ENCODE assay signal across 1 cellular context in the genomic region with DNA sequence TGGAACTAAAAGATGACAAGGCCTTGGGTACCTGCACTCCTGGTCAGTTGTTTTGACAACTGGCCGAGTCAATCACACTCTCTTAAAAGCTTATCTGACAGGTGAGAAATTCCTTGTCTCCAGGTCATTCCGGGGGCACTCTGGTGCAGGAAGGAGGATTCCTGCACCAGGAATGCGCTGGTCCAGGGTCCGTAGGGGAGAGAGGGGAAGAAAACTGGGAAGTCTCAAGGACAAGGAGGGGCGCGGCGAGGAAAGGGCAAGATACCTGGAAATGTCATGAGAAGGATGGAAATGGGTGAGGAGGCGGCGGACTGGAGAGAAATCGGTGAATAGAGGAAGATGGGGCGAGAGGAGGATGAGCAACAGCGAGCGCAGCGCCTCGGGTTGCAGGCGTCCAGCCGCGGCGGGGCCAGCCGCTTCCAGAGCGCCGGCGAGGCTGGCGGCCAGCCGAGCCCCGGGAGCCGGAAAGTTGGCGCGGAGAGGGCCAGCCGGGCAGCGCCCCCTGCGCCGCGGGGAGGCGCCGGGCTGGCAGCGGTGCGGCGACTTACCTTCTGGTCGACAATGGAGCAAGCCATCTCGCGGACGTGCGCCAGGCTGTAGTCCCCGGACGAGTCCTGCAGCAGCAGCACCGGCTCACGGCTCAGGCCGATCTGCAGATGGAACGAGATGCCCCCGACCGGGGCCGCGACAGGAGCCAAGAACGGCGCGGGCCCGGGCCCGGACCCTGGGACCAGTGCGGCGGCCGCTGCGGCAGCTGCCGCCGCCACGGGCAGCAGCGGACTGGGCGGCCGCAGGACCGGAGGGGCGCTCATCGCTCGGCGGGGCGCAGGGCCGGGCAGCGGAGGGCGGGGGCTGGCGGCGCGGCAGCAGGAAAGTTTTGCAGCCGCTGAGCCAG.
TF ChIP-seq lines count a peak whose summit lies in the region.

No MANE protein-coding gene starts in this region.

TF ChIP-seq in GM23338, 12 proteins besides CTCF, POLR2A, EP300 and RAD21 (continued from another document):
- TF ChIP-seq, protein P1, sequence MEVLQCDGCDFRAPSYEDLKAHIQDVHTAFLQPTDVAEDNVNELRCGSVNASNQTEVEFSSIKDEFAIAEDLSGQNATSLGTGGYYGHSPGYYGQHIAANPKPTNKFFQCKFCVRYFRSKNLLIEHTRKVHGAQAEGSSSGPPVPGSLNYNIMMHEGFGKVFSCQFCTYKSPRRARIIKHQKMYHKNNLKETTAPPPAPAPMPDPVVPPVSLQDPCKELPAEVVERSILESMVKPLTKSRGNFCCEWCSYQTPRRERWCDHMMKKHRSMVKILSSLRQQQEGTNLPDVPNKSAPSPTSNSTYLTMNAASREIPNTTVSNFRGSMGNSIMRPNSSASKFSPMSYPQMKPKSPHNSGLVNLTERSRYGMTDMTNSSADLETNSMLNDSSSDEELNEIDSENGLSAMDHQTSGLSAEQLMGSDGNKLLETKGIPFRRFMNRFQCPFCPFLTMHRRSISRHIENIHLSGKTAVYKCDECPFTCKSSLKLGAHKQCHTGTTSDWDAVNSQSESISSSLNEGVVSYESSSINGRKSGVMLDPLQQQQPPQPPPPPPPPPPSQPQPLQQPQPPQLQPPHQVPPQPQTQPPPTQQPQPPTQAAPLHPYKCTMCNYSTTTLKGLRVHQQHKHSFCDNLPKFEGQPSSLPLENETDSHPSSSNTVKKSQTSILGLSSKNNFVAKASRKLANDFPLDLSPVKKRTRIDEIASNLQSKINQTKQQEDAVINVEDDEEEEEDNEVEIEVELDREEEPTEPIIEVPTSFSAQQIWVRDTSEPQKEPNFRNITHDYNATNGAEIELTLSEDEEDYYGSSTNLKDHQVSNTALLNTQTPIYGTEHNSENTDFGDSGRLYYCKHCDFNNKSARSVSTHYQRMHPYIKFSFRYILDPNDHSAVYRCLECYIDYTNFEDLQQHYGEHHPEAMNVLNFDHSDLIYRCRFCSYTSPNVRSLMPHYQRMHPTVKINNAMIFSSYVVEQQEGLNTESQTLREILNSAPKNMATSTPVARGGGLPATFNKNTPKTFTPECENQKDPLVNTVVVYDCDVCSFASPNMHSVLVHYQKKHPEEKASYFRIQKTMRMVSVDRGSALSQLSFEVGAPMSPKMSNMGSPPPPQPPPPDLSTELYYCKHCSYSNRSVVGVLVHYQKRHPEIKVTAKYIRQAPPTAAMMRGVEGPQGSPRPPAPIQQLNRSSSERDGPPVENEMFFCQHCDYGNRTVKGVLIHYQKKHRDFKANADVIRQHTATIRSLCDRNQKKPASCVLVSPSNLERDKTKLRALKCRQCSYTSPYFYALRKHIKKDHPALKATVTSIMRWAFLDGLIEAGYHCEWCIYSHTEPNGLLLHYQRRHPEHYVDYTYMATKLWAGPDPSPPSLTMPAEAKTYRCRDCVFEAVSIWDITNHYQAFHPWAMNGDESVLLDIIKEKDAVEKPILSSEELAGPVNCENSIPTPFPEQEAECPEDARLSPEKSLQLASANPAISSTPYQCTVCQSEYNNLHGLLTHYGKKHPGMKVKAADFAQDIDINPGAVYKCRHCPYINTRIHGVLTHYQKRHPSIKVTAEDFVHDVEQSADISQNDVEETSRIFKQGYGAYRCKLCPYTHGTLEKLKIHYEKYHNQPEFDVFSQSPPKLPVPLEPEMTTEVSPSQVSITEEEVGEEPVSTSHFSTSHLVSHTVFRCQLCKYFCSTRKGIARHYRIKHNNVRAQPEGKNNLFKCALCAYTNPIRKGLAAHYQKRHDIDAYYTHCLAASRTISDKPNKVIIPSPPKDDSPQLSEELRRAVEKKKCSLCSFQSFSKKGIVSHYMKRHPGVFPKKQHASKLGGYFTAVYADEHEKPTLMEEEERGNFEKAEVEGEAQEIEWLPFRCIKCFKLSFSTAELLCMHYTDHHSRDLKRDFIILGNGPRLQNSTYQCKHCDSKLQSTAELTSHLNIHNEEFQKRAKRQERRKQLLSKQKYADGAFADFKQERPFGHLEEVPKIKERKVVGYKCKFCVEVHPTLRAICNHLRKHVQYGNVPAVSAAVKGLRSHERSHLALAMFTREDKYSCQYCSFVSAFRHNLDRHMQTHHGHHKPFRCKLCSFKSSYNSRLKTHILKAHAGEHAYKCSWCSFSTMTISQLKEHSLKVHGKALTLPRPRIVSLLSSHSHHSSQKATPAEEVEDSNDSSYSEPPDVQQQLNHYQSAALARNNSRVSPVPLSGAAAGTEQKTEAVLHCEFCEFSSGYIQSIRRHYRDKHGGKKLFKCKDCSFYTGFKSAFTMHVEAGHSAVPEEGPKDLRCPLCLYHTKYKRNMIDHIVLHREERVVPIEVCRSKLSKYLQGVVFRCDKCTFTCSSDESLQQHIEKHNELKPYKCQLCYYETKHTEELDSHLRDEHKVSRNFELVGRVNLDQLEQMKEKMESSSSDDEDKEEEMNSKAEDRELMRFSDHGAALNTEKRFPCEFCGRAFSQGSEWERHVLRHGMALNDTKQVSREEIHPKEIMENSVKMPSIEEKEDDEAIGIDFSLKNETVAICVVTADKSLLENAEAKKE (CRISPR knock-in tag; IDR thresholded peaks at IDR 0.05) = no peak
TF ChIP-seq in GM23338: peak in this region for 0.
